1 cellular context compared by ENCODE assay signal in genomic region chr2:9578475-9579235, GRCh38.
TF ChIP-seq lines count a peak whose summit lies in the region.

No MANE protein-coding gene starts in this region.

TF ChIP-seq in HepG2, 621 proteins besides CTCF, POLR2A, EP300 and RAD21 (continued from another document and continues in another):
- TF ChIP-seq, protein P1, sequence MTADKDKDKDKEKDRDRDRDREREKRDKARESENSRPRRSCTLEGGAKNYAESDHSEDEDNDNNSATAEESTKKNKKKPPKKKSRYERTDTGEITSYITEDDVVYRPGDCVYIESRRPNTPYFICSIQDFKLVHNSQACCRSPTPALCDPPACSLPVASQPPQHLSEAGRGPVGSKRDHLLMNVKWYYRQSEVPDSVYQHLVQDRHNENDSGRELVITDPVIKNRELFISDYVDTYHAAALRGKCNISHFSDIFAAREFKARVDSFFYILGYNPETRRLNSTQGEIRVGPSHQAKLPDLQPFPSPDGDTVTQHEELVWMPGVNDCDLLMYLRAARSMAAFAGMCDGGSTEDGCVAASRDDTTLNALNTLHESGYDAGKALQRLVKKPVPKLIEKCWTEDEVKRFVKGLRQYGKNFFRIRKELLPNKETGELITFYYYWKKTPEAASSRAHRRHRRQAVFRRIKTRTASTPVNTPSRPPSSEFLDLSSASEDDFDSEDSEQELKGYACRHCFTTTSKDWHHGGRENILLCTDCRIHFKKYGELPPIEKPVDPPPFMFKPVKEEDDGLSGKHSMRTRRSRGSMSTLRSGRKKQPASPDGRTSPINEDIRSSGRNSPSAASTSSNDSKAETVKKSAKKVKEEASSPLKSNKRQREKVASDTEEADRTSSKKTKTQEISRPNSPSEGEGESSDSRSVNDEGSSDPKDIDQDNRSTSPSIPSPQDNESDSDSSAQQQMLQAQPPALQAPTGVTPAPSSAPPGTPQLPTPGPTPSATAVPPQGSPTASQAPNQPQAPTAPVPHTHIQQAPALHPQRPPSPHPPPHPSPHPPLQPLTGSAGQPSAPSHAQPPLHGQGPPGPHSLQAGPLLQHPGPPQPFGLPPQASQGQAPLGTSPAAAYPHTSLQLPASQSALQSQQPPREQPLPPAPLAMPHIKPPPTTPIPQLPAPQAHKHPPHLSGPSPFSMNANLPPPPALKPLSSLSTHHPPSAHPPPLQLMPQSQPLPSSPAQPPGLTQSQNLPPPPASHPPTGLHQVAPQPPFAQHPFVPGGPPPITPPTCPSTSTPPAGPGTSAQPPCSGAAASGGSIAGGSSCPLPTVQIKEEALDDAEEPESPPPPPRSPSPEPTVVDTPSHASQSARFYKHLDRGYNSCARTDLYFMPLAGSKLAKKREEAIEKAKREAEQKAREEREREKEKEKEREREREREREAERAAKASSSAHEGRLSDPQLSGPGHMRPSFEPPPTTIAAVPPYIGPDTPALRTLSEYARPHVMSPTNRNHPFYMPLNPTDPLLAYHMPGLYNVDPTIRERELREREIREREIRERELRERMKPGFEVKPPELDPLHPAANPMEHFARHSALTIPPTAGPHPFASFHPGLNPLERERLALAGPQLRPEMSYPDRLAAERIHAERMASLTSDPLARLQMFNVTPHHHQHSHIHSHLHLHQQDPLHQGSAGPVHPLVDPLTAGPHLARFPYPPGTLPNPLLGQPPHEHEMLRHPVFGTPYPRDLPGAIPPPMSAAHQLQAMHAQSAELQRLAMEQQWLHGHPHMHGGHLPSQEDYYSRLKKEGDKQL (CRISPR knock-in tag; IDR thresholded peaks at IDR 0.05; ENCODE audit: low read depth) = no peak
- TF ChIP-seq CBX1 (IDR thresholded peaks at IDR 0.05; ENCODE audit: low read depth) (no peak), NFKBIZ (CRISPR knock-in tag; IDR thresholded peaks at IDR 0.05) (no peak), GTF2F1 (IDR thresholded peaks at IDR 0.05; ENCODE audit: low read length) (no peak), YEATS4 (CRISPR knock-in tag; IDR thresholded peaks at IDR 0.05; ENCODE audit: borderline replicate concordance) (no peak), ZBTB20 (CRISPR knock-in tag; IDR thresholded peaks at IDR 0.05; ENCODE audit: borderline replicate concordance, low read depth) (no peak), TBX2 (CRISPR knock-in tag; IDR thresholded peaks at IDR 0.05; ENCODE audit: borderline replicate concordance) (0 out of 2 replicates have a peak, but pooled peaks have one; percentile 18), GMEB1 (CRISPR knock-in tag; IDR thresholded peaks at IDR 0.05; ENCODE audit: borderline replicate concordance) (no peak), ZNF777 (CRISPR knock-in tag; IDR thresholded peaks at IDR 0.05) (no peak), CREB1 (IDR thresholded peaks at IDR 0.05) (no peak), CREB1 (CRISPR knock-in tag; IDR thresholded peaks at IDR 0.05) (no peak), TAF1 (CRISPR knock-in tag; IDR thresholded peaks at IDR 0.05) (no peak), NONO (IDR thresholded peaks at IDR 0.05) (no peak), NONO (CRISPR knock-in tag; conservative IDR thresholded peaks at IDR 0.05) (peak; percentile 51; the same call in 1 of the 2 replicates), ZSCAN25 (CRISPR knock-in tag; IDR thresholded peaks at IDR 0.05) (no peak), HOXA7 (CRISPR knock-in tag; IDR thresholded peaks at IDR 0.05) (no peak), CREB3 (CRISPR knock-in tag; IDR thresholded peaks at IDR 0.05) (no peak), ZKSCAN5 (CRISPR knock-in tag; IDR thresholded peaks at IDR 0.05) (no peak), TOE1 (CRISPR knock-in tag; IDR thresholded peaks at IDR 0.05) (no peak), SIX1 (CRISPR knock-in tag; IDR thresholded peaks at IDR 0.05; ENCODE audit: borderline replicate concordance) (no peak), ZNF564 (CRISPR knock-in tag; IDR thresholded peaks at IDR 0.05) (no peak), ZBTB37 (CRISPR knock-in tag; IDR thresholded peaks at IDR 0.05) (no peak), SIN3A (IDR thresholded peaks at IDR 0.05; ENCODE audit: borderline replicate concordance, low read depth, low read length) (0 out of 2 replicates have a peak, but pooled peaks have one; percentile 43), CBX2 (IDR thresholded peaks at IDR 0.05; ENCODE audit: low read depth, low read length) (no peak), CBX2 (CRISPR knock-in tag; IDR thresholded peaks at IDR 0.05; ENCODE audit: low read depth) (no peak), RBFOX2 (IDR thresholded peaks at IDR 0.05; ENCODE audit: low read depth, low read length) (no peak), NCOR1 (IDR thresholded peaks at IDR 0.05; ENCODE audit: borderline replicate concordance, low read length) (no peak), GATAD1 (CRISPR knock-in tag; IDR thresholded peaks at IDR 0.05) (no peak), ZNF615 (CRISPR knock-in tag; IDR thresholded peaks at IDR 0.05; ENCODE audit: borderline replicate concordance) (no peak), ZBTB42 (CRISPR knock-in tag; IDR thresholded peaks at IDR 0.05) (no peak), ZSCAN31 (CRISPR knock-in tag; IDR thresholded peaks at IDR 0.05; ENCODE audit: low read depth) (no peak), RORA (CRISPR knock-in tag; IDR thresholded peaks at IDR 0.05) (no peak), SSRP1 (CRISPR knock-in tag; IDR thresholded peaks at IDR 0.05) (no peak)
- TF ChIP-seq, protein P2, sequence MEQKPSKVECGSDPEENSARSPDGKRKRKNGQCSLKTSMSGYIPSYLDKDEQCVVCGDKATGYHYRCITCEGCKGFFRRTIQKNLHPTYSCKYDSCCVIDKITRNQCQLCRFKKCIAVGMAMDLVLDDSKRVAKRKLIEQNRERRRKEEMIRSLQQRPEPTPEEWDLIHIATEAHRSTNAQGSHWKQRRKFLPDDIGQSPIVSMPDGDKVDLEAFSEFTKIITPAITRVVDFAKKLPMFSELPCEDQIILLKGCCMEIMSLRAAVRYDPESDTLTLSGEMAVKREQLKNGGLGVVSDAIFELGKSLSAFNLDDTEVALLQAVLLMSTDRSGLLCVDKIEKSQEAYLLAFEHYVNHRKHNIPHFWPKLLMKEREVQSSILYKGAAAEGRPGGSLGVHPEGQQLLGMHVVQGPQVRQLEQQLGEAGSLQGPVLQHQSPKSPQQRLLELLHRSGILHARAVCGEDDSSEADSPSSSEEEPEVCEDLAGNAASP (CRISPR knock-in tag; IDR thresholded peaks at IDR 0.05; ENCODE audit: borderline replicate concordance) = peak; percentile 82; the same call in 1 of the 2 replicates
- TF ChIP-seq, protein P3, sequence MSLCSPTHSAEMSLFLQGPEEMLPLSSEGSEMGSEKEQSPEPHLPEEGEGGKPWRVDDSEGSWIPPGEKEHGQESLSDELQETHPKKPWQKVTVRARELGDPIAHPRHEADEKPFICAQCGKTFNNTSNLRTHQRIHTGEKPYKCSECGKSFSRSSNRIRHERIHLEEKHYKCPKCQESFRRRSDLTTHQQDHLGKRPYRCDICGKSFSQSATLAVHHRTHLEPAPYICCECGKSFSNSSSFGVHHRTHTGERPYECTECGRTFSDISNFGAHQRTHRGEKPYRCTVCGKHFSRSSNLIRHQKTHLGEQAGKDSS (CRISPR knock-in tag; IDR thresholded peaks at IDR 0.05; ENCODE audit: borderline replicate concordance, low read depth) = no peak
- TF ChIP-seq, protein P4, sequence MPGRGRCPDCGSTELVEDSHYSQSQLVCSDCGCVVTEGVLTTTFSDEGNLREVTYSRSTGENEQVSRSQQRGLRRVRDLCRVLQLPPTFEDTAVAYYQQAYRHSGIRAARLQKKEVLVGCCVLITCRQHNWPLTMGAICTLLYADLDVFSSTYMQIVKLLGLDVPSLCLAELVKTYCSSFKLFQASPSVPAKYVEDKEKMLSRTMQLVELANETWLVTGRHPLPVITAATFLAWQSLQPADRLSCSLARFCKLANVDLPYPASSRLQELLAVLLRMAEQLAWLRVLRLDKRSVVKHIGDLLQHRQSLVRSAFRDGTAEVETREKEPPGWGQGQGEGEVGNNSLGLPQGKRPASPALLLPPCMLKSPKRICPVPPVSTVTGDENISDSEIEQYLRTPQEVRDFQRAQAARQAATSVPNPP (CRISPR knock-in tag; IDR thresholded peaks at IDR 0.05) = no peak
- TF ChIP-seq, protein P5, sequence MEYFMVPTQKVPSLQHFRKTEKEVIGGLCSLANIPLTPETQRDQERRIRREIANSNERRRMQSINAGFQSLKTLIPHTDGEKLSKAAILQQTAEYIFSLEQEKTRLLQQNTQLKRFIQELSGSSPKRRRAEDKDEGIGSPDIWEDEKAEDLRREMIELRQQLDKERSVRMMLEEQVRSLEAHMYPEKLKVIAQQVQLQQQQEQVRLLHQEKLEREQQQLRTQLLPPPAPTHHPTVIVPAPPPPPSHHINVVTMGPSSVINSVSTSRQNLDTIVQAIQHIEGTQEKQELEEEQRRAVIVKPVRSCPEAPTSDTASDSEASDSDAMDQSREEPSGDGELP (IDR thresholded peaks at IDR 0.05; ENCODE audit: borderline replicate concordance, low read depth) = peak; percentile 78; the same call in 1 of the 2 replicates
- TF ChIP-seq, protein P6, sequence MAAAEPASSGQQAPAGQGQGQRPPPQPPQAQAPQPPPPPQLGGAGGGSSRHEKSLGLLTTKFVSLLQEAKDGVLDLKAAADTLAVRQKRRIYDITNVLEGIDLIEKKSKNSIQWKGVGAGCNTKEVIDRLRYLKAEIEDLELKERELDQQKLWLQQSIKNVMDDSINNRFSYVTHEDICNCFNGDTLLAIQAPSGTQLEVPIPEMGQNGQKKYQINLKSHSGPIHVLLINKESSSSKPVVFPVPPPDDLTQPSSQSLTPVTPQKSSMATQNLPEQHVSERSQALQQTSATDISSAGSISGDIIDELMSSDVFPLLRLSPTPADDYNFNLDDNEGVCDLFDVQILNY (CRISPR knock-in tag; conservative IDR thresholded peaks at IDR 0.05) = no peak
- TF ChIP-seq, protein P7, sequence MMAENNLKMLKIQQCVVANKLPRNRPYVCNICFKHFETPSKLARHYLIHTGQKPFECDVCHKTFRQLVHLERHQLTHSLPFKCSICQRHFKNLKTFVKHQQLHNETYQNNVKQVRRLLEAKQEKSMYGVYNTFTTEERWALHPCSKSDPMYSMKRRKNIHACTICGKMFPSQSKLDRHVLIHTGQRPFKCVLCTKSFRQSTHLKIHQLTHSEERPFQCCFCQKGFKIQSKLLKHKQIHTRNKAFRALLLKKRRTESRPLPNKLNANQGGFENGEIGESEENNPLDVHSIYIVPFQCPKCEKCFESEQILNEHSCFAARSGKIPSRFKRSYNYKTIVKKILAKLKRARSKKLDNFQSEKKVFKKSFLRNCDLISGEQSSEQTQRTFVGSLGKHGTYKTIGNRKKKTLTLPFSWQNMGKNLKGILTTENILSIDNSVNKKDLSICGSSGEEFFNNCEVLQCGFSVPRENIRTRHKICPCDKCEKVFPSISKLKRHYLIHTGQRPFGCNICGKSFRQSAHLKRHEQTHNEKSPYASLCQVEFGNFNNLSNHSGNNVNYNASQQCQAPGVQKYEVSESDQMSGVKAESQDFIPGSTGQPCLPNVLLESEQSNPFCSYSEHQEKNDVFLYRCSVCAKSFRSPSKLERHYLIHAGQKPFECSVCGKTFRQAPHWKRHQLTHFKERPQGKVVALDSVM (CRISPR knock-in tag; IDR thresholded peaks at IDR 0.05) = no peak
- TF ChIP-seq, protein P8, sequence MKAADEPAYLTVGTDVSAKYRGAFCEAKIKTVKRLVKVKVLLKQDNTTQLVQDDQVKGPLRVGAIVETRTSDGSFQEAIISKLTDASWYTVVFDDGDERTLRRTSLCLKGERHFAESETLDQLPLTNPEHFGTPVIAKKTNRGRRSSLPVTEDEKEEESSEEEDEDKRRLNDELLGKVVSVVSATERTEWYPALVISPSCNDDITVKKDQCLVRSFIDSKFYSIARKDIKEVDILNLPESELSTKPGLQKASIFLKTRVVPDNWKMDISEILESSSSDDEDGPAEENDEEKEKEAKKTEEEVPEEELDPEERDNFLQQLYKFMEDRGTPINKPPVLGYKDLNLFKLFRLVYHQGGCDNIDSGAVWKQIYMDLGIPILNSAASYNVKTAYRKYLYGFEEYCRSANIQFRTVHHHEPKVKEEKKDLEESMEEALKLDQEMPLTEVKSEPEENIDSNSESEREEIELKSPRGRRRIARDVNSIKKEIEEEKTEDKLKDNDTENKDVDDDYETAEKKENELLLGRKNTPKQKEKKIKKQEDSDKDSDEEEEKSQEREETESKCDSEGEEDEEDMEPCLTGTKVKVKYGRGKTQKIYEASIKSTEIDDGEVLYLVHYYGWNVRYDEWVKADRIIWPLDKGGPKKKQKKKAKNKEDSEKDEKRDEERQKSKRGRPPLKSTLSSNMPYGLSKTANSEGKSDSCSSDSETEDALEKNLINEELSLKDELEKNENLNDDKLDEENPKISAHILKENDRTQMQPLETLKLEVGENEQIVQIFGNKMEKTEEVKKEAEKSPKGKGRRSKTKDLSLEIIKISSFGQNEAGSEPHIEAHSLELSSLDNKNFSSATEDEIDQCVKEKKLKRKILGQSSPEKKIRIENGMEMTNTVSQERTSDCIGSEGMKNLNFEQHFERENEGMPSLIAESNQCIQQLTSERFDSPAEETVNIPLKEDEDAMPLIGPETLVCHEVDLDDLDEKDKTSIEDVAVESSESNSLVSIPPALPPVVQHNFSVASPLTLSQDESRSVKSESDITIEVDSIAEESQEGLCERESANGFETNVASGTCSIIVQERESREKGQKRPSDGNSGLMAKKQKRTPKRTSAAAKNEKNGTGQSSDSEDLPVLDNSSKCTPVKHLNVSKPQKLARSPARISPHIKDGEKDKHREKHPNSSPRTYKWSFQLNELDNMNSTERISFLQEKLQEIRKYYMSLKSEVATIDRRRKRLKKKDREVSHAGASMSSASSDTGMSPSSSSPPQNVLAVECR (CRISPR knock-in tag; IDR thresholded peaks at IDR 0.05; ENCODE audit: borderline replicate concordance) = peak; percentile 30; the same call in 1 of the 2 replicates
